In genomic region chr11:46948378-46949131, GRCh38 we compare ENCODE assay signal across 12 cellular contexts. TPM values are rescaled to one million over a fixed set of nuclear protein-coding genes. Genes with fewer than 3 reads are reported as not detected.
DNase-seq lines count a peak whose midpoint lies in the region; ATAC-seq, FAIRE-seq and TF ChIP-seq lines count a peak whose summit lies in the region.
"Had no signal": no experiment of that assay in that cellular context is flagged by ENCODE, and none has a peak within 500 bp of the region (broad histone marks: within the 10 kb centered on the region; RNA-seq: fewer than 3 reads in every experiment).

No MANE protein-coding gene starts in this region.

- no peaks in the 10 kb centered on the region for H3K9me1 ChIP-seq in K562 (ENCODE audit: control insufficient read depth, insufficient read depth, low read length)

- H3K36me3 Mint-ChIP-seq in mesothelial cell of epicardium, result peaks cover 3% of the 10 kb centered on the region
- H3K36me3 Mint-ChIP-seq in naive thymus-derived CD4-positive, alpha-beta T cell, result peaks cover 0 to 14% (median 5%) of the 10 kb centered on the region in 5 donors
- H3K36me3 Mint-ChIP-seq: naive B cell had no signal

- ATAC-seq in K562, result no peak
- ATAC-seq in naive thymus-derived CD4-positive, alpha-beta T cell, result no peak
- ATAC-seq: Panc1 had no signal

- H4K20me1 ChIP-seq in K562 (replicated peaks; ENCODE audit: control insufficient read depth, insufficient read depth, low read length), result no peaks in the 10 kb centered on the region

- no peak overlapping the region for H3K4me2 ChIP-seq in K562 (ENCODE audit: insufficient read depth, low read length)

- H3K4me1 ChIP-seq in K562 (replicated peaks in 1 of 2; ENCODE audit: control insufficient read depth in 2 of 2, insufficient read depth in 2 of 2, low read length in 2 of 2) (no peaks in the 10 kb centered on the region; a peak in 1 of 5 replicates), suprapubic skin (peaks cover 15% of the 10 kb centered on the region)
- no peaks in the 10 kb centered on the region for H3K4me1 ChIP-seq in naive thymus-derived CD4-positive, alpha-beta T cell (ENCODE audit: control insufficient read depth in 2 of 2, insufficient read depth in 2 of 2, low read length in 2 of 2)

- no peaks in the 10 kb centered on the region for H3K36me3 ChIP-seq in BJ (ENCODE audit: control insufficient read depth, insufficient read depth, low read length)
- no peaks in the 10 kb centered on the region for H3K36me3 ChIP-seq in K562 (ENCODE audit: control insufficient read depth, insufficient read depth, low read length)
- H3K36me3 ChIP-seq in naive thymus-derived CD4-positive, alpha-beta T cell (ENCODE audit: control insufficient read depth in 2 of 3, insufficient read depth in 3 of 3, low read length in 3 of 3), result no peaks in the 10 kb centered on the region
- no peaks in the 10 kb centered on the region for H3K36me3 ChIP-seq in suprapubic skin

- TF ChIP-seq CTCF in BJ (IDR thresholded peaks at IDR 0.05; ENCODE audit: insufficient read depth, low read depth, low read length), result no peak
- TF ChIP-seq CTCF in K562 (IDR thresholded peaks at IDR 0.05 in 2 of 3, conservative IDR thresholded peaks at IDR 0.05 in 1 of 3; ENCODE audit: insufficient read depth in 2 of 3, low read depth in 1 of 3, low read length in 3 of 3), result no peak
- TF ChIP-seq CTCF in mesothelial cell of epicardium (IDR thresholded peaks at IDR 0.05; ENCODE audit: unreplicated experiment), result no peak
- no peak for TF ChIP-seq CTCF in suprapubic skin (IDR thresholded peaks at IDR 0.05)

- H3K9me3 Mint-ChIP-seq in mesothelial cell of epicardium, result no peaks in the 10 kb centered on the region
- no peaks in the 10 kb centered on the region for H3K9me3 Mint-ChIP-seq in naive thymus-derived CD4-positive, alpha-beta T cell
- H3K9me3 Mint-ChIP-seq: naive B cell had no signal

- no peaks in the 10 kb centered on the region for H3K9me3 ChIP-seq in K562 (replicated peaks; ENCODE audit: control insufficient read depth, insufficient read depth, low read depth, low read length)
- H3K9me3 ChIP-seq in naive thymus-derived CD4-positive, alpha-beta T cell (ENCODE audit: control insufficient read depth in 2 of 3, low read length in 3 of 3), result no peaks in the 10 kb centered on the region
- no peaks in the 10 kb centered on the region for H3K9me3 ChIP-seq in suprapubic skin

- WGBS in K562 (ENCODE audit: insufficient coverage, low coverage, missing lambda C conversion rate), result 61% methylated on average over 4 of the region's 4 CpGs
- 68% methylated on average over 4 of the region's 4 CpGs for WGBS in suprapubic skin

- TF ChIP-seq EP300 in K562 (IDR thresholded peaks at IDR 0.05; ENCODE audit: low read length), result no peak
- no peak for TF ChIP-seq EP300 in suprapubic skin (IDR thresholded peaks at IDR 0.05)

- BruUV-seq in K562 (replicated peaks; lab: Mats Ljungman, UMichigan), result no TSS peak

- intact Hi-C loops in K562 (cut with micrococcal nuclease) (no loop called here), head of caudate nucleus (cut with DNase I) (no loop called here)
- intact Hi-C loops in naive thymus-derived CD4-positive, alpha-beta T cell (cut with micrococcal nuclease), result no loop called here

- peak overlapping the region; percentile 76 for H3K27ac Mint-ChIP-seq in mesothelial cell of epicardium
- H3K27ac Mint-ChIP-seq in naive thymus-derived CD4-positive, alpha-beta T cell, result no peak overlapping the region

- H3K4me3 ChIP-seq in BJ (ENCODE audit: low read depth, low read length) (no peak overlapping the region), K562 (no peak overlapping the region), suprapubic skin (no peak overlapping the region)
- H3K4me3 ChIP-seq in naive thymus-derived CD4-positive, alpha-beta T cell (ENCODE audit: low read length), result no peak overlapping the region

- H3K27me3 ChIP-seq in BJ (ENCODE audit: control insufficient read depth, insufficient read depth, low read length), result no peaks in the 10 kb centered on the region
- H3K27me3 ChIP-seq in K562 (ENCODE audit: control insufficient read depth in 2 of 2, insufficient read depth in 2 of 2, low read length in 2 of 2), result no peaks in the 10 kb centered on the region
- no peaks in the 10 kb centered on the region for H3K27me3 ChIP-seq in naive thymus-derived CD4-positive, alpha-beta T cell (ENCODE audit: control insufficient read depth in 2 of 2, insufficient read depth in 2 of 2, low read length in 2 of 2)
- H3K27me3 ChIP-seq in suprapubic skin, result no peaks in the 10 kb centered on the region

- H3K27ac ChIP-seq in K562 (ENCODE audit: extremely low read depth, low read depth, low read length) (no peak overlapping the region), suprapubic skin (no peak overlapping the region)
- no peak overlapping the region for H3K27ac ChIP-seq in naive thymus-derived CD4-positive, alpha-beta T cell (ENCODE audit: low read depth, low read length)

- POLR2A ChIA-PET in BJ (lab: Charles Lee), result interaction anchor here (0.5 to 0.6 kb wide), 3 partner anchors 58 to 286 kb away, joined by 3 to 9 read pairs (median 3); no protein-coding TSS in a partner anchor
- POLR2A ChIA-PET in K562 (lab: Yijun Ruan, JAX), result interaction anchor here (0.6 to 1.1 kb wide), 2 partner anchors 10 to 12 kb away, joined by 3 to 4 read pairs; partner anchors contain the start of gene CSTPP1
- POLR2A ChIA-PET in naive thymus-derived CD4-positive, alpha-beta T cell (lab: Charles Lee), result no interaction called here

- DNase-seq in BJ (ENCODE audit: low read depth), result peak; percentile 83
- peak; percentile 51 for DNase-seq in LoVo (ENCODE audit: low spot score)
- no peak for DNase-seq in K562 (ENCODE audit: extremely low read depth in 1 of 4, low spot score in 3 of 4)
- no peak for DNase-seq in mesothelial cell of epicardium (ENCODE audit: low spot score in 2 of 2, unreplicated experiment in 2 of 2)
- no peak for DNase-seq in naive thymus-derived CD4-positive, alpha-beta T cell
- no peak for DNase-seq in head of caudate nucleus
- no peak for DNase-seq in suprapubic skin (ENCODE audit: low spot score in 2 of 2)
- DNase-seq in NCI-H446 (lab: John Stamatoyannopoulos, UW), result no peak
- DNase-seq: activated CD8-positive, alpha-beta memory T cell treated with anti-CD3 and anti-CD28 coated beads, Interleukin-2, amount 50 U/mL, for 4 hours; effector CD8-positive, alpha-beta T cell; naive B cell had no signal

- peaks cover 15% of the 10 kb centered on the region for H3K4me1 Mint-ChIP-seq in mesothelial cell of epicardium
- peaks cover 6 to 16% (median 11%) of the 10 kb centered on the region in 7 donors for H3K4me1 Mint-ChIP-seq in naive thymus-derived CD4-positive, alpha-beta T cell

- no peaks in the 10 kb centered on the region for H3K27me3 Mint-ChIP-seq in mesothelial cell of epicardium (ENCODE audit: low read depth)
- no peaks in the 10 kb centered on the region for H3K27me3 Mint-ChIP-seq in naive thymus-derived CD4-positive, alpha-beta T cell
- H3K27me3 Mint-ChIP-seq: naive B cell had no signal

- in situ Hi-C loops in K562 (cut with MboI), result no loop called here

- no peaks in the 10 kb centered on the region for H3K79me2 ChIP-seq in K562 (ENCODE audit: control insufficient read depth, insufficient read depth, low read length)

- no peak for FAIRE-seq in K562 (lab: Jason Lieb, UNC)

- no peak for TF ChIP-seq RAD21 in K562 (CRISPR knock-in tag; conservative IDR thresholded peaks at IDR 0.05 in 1 of 2, IDR thresholded peaks at IDR 0.05 in 1 of 2)

- TF ChIP-seq POLR2A in K562 (conservative IDR thresholded peaks at IDR 0.05) (no peak), suprapubic skin (IDR thresholded peaks at IDR 0.05) (no peak)

- no peak overlapping the region for H2AFZ ChIP-seq in K562 (ENCODE audit: low read depth, low read length)

- H3K4me3 Mint-ChIP-seq in mesothelial cell of epicardium, result no peak overlapping the region
- H3K4me3 Mint-ChIP-seq in naive thymus-derived CD4-positive, alpha-beta T cell, result no peak overlapping the region
- H3K4me3 Mint-ChIP-seq: naive B cell had no signal

- CTCF ChIA-PET in BJ (lab: Yijun Ruan, JAX), result interaction anchor here (0.6 to 1.7 kb wide), 4 partner anchors 28 to 204 kb away, joined by 3 to 5 read pairs (median 4); no protein-coding TSS in a partner anchor
- CTCF ChIA-PET in K562 (lab: Yijun Ruan, JAX; ENCODE audit: low intra/inter-chr PET ratio), result no interaction called here
- CTCF ChIA-PET in naive thymus-derived CD4-positive, alpha-beta T cell (lab: Charles Lee), result no interaction called here

- H3K9ac ChIP-seq in K562 (ENCODE audit: insufficient read depth in 1 of 2, low read depth in 2 of 2, low read length in 2 of 2), result no peak overlapping the region

RNA-seq across cellular contexts. Expression of gene CSTPP1, which starts 12.0 kb away (rescaled TPM):
- 23.5 and 48.7 TPM in 2 replicates for polyA plus RNA-seq in BJ (2011; rRNA removed)
- polyA minus RNA-seq in BJ (2011; rRNA and poly(A)+ RNA removed), result 32.0 and 32.8 TPM in 2 replicates
- total RNA-seq in K562 (2011; cell fraction: chromatin; rRNA removed; ENCODE audit: low replicate concordance), result 37.5 and 39.3 TPM in 2 replicates
- total RNA-seq in K562 (2011; cell fraction: nucleolus; rRNA removed), result 20.5 and 22.9 TPM in 2 replicates
- 30.4 and 49.0 TPM in 2 replicates for total RNA-seq in K562 (2011; cell fraction: nucleoplasm; rRNA removed)
- total RNA-seq in K562 (2014; rRNA removed), result 9.4 and 11.9 TPM in 2 replicates
- 7.7 and 8.4 TPM in 2 replicates for total RNA-seq in K562 (2014; rRNA removed; fragmentation: Illumina TruSeq; extraction: Trizol)
- total RNA-seq in K562 (2015; rRNA removed; fragmentation: Illumina TruSeq; extraction: Trizol), result 9.0 and 10.9 TPM in 2 replicates
- 10.8 and 12.1 TPM in 2 replicates for total RNA-seq in K562 (2021)
- polyA plus RNA-seq in K562 (2011; rRNA removed), result 8.6 and 12.5 TPM in 2 replicates
- polyA plus RNA-seq in K562 (2011; cell fraction: cytosol; rRNA removed), result 14.4 and 14.6 TPM in 2 replicates
- polyA plus RNA-seq in K562 (2011; cell fraction: nucleus; rRNA removed), result 14.0 and 18.0 TPM in 2 replicates
- polyA plus RNA-seq in K562 (2012), result 16.2 and 20.3 TPM in 2 replicates
- polyA plus RNA-seq in K562 (2014; fragmentation: Illumina TruSeq; extraction: Trizol), result 16.6 and 17.8 TPM in 2 replicates
- 1 to 10 TPM; 6.5 to 7.6 TPM for polyA plus RNA-seq in K562 (2014; fragmentation: Nextera tagmentation; extraction: Ambion mirVana)
- polyA plus RNA-seq in K562 (2014; rRNA removed), result 9.2 and 10.3 TPM in 2 replicates
- polyA minus RNA-seq in K562 (2011; rRNA and poly(A)+ RNA removed), result 12.2 and 12.3 TPM in 2 replicates
- polyA minus RNA-seq in K562 (2011; cell fraction: cytosol; rRNA and poly(A)+ RNA removed), result 11.0 and 12.8 TPM in 2 replicates
- 10.1 and 14.7 TPM in 2 replicates for polyA minus RNA-seq in K562 (2011; cell fraction: nucleus; rRNA and poly(A)+ RNA removed)
- total RNA-seq in mesothelial cell of epicardium, result 42.9 to 44.7 TPM (median 44.0 TPM) in 3 replicates
- total RNA-seq in naive thymus-derived CD4-positive, alpha-beta T cell, result 10 to 100 TPM in 4 of 5 experiments, 1 to 10 TPM in 1; 9.3 to 18.6 (median 16.1) TPM
- 10 to 100 TPM; 15.2 to 17.0 TPM for polyA plus RNA-seq in naive thymus-derived CD4-positive, alpha-beta T cell
- 100 to 1,000 TPM in 1 of 4 donors, 10 to 100 TPM in 3; 34.9 to 117 (median 48.1) TPM for total RNA-seq in suprapubic skin

RNA-seq across cellular contexts. Expression of gene LRP4, which starts 30.2 kb away (rescaled TPM):
- polyA plus RNA-seq in BJ (2011; rRNA removed) (0.91 and 1.3 TPM in 2 replicates), K562 (2011; rRNA removed) (0.30 and 0.54 TPM in 2 replicates), K562 (2014; fragmentation: Illumina TruSeq; extraction: Trizol) (0.30 and 0.32 TPM in 2 replicates), K562 (2014; fragmentation: Nextera tagmentation; extraction: Ambion mirVana) (under 1 TPM; 0.04 to 0.10 TPM), K562 (2014; rRNA removed) (0.04 and 0.19 TPM in 2 replicates)
- polyA minus RNA-seq in BJ (2011; rRNA and poly(A)+ RNA removed), result 2.1 and 2.7 TPM in 2 replicates
- 1.4 and 1.5 TPM in 2 replicates for total RNA-seq in K562 (2011; cell fraction: chromatin; rRNA removed; ENCODE audit: low replicate concordance)
- 0.79 and 1.2 TPM in 2 replicates for total RNA-seq in K562 (2011; cell fraction: nucleolus; rRNA removed)
- total RNA-seq in K562 (2011; cell fraction: nucleoplasm; rRNA removed), result 0.66 and 1.8 TPM in 2 replicates
- total RNA-seq in K562 (2014; rRNA removed) (0.09 and 0.16 TPM in 2 replicates), K562 (2014; rRNA removed; fragmentation: Illumina TruSeq; extraction: Trizol) (0.25 and 0.29 TPM in 2 replicates), K562 (2015; rRNA removed; fragmentation: Illumina TruSeq; extraction: Trizol) (0.07 TPM in 1 of 2 replicates, not detected in the other), K562 (2021) (0.35 and 0.60 TPM in 2 replicates), mesothelial cell of epicardium (26.2 to 29.2 TPM (median 26.8 TPM) in 3 replicates), suprapubic skin (100 to 1,000 TPM in 2 of 4 donors, 10 to 100 TPM in 2; 52.2 to 308 (median 90.4) TPM)
- polyA plus RNA-seq in K562 (2011; cell fraction: cytosol; rRNA removed), result 0.21 and 0.34 TPM in 2 replicates
- 0.87 and 1.3 TPM in 2 replicates for polyA plus RNA-seq in K562 (2011; cell fraction: nucleus; rRNA removed)
- polyA plus RNA-seq in K562 (2012), result 0.08 and 0.22 TPM in 2 replicates
- polyA minus RNA-seq in K562 (2011; rRNA and poly(A)+ RNA removed), result 0.46 and 0.72 TPM in 2 replicates
- 1.0 and 1.7 TPM in 2 replicates for polyA minus RNA-seq in K562 (2011; cell fraction: cytosol; rRNA and poly(A)+ RNA removed)
- polyA minus RNA-seq in K562 (2011; cell fraction: nucleus; rRNA and poly(A)+ RNA removed), result 0.78 and 1.1 TPM in 2 replicates
- not detected for total RNA-seq in naive thymus-derived CD4-positive, alpha-beta T cell
- polyA plus RNA-seq in naive thymus-derived CD4-positive, alpha-beta T cell, result not detected

Comparison
In these comparisons a context has a peak if more than half of its experiments do, and no peak if none do; other contexts are left out.
1. DNase-seq: peak in BJ (single experiment) and LoVo (single experiment); none in K562 (0 of 4), mesothelial cell of epicardium (0 of 2), naive thymus-derived CD4-positive, alpha-beta T cell (0 of 9), head of caudate nucleus (0 of 42), suprapubic skin (0 of 2) and NCI-H446 (0 of 2).